Comparison of ENCODE assay signal across 14 cellular contexts in the genomic region with DNA sequence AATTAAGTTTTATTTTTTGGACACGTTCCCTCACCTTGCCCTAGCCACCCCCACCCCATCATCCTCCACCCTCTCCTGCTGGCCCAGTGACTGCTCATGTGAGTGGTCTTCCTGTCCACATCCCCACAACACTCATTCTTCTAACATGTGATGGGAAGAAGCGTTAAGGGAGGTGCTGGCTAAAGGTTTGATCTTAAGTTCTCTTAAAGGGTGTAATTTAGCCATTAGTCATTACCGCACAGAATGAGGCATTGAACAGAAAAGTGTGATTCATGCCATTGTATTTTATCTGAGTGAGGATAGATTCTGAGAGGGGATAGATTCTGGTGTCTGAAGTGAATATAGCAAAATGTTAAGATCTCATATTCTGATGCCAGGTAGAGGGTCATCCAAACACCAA.
DNase-seq lines count a peak whose midpoint lies in the region; ATAC-seq and TF ChIP-seq lines count a peak whose summit lies in the region.
"Had no signal": no experiment of that assay in that cellular context is flagged by ENCODE, and none has a peak within 500 bp of the region (broad histone marks: within the 10 kb centered on the region; RNA-seq: fewer than 3 reads in every experiment).

No MANE protein-coding gene starts in this region.

- no peak overlapping the region for H3K4me2 ChIP-seq in neural cell (ENCODE audit: low read length)

- H3K36me3 Mint-ChIP-seq in CD8-positive, alpha-beta T cell: no peaks in the 10 kb centered on the region
- H3K36me3 Mint-ChIP-seq: activated naive CD8-positive, alpha-beta T cell had no signal

- CTCF ChIA-PET in CD8-positive, alpha-beta T cell (lab: Charles Lee): interaction anchor here (1.6 kb wide), 1 partner anchor 28 kb away, joined by 6 read pairs; no protein-coding TSS in a partner anchor

- no peaks in the 10 kb centered on the region for H3K4me1 Mint-ChIP-seq in CD8-positive, alpha-beta T cell (ENCODE audit: low read depth)

- no peak overlapping the region for H2AFZ ChIP-seq in neural cell (ENCODE audit: low read depth, low read length)

- no peaks in the 10 kb centered on the region for H3K9me3 ChIP-seq in neural cell (ENCODE audit: low read length)
- H3K9me3 ChIP-seq in CD8-positive, alpha-beta T cell (ENCODE audit: low read length): no peaks in the 10 kb centered on the region
- H3K9me3 ChIP-seq: BE2C, upper lobe of left lung had no signal

- no peaks in the 10 kb centered on the region for H3K79me2 ChIP-seq in neural cell (replicated peaks; ENCODE audit: insufficient read depth, low read length)

- H3K36me3 ChIP-seq in neural cell (ENCODE audit: insufficient read depth, low read length): no peaks in the 10 kb centered on the region
- H3K36me3 ChIP-seq in CD8-positive, alpha-beta T cell (ENCODE audit: insufficient read depth, low read length): no peaks in the 10 kb centered on the region

- H3K9me3 Mint-ChIP-seq in CD8-positive, alpha-beta T cell: no peaks in the 10 kb centered on the region

- no peak for ATAC-seq in CD8-positive, alpha-beta T cell
- no peak for ATAC-seq in HG03520 (IDR thresholded peaks at IDR 0.05; ENCODE audit: unreplicated experiment)

- intact Hi-C loops in posterior vena cava (cut with DNase I): no loop called here
- intact Hi-C loops in CD8-positive, alpha-beta T cell (cut with DNase I, micrococcal nuclease): no loop called here

- H3K27ac ChIP-seq in neural cell (ENCODE audit: low read length): no peak overlapping the region
- no peak overlapping the region for H3K27ac ChIP-seq in CD8-positive, alpha-beta T cell (ENCODE audit: low read depth, low read length)
- H3K27ac ChIP-seq: upper lobe of left lung had no signal

- no peaks in the 10 kb centered on the region for H4K20me1 ChIP-seq in neural cell (ENCODE audit: insufficient read depth)

- TF ChIP-seq RAD21 in neural cell (conservative IDR thresholded peaks at IDR 0.05): no peak

- POLR2A ChIA-PET in CD8-positive, alpha-beta T cell (lab: Charles Lee): no interaction called here

- no peak overlapping the region for H3K9ac ChIP-seq in neural cell (ENCODE audit: low read length)

- TF ChIP-seq EP300 in neural cell (conservative IDR thresholded peaks at IDR 0.05; ENCODE audit: poor library complexity, severe bottlenecking): no peak

- no peak overlapping the region for H3K27ac Mint-ChIP-seq in CD8-positive, alpha-beta T cell
- H3K27ac Mint-ChIP-seq: activated naive CD8-positive, alpha-beta T cell had no signal

- TF ChIP-seq CTCF in cardiac fibroblast (IDR thresholded peaks at IDR 0.05; ENCODE audit: low read depth, low read length): no peak
- TF ChIP-seq CTCF in neural cell (IDR thresholded peaks at IDR 0.05; ENCODE audit: poor library complexity, severe bottlenecking): no peak
- TF ChIP-seq CTCF in CD8-positive, alpha-beta T cell (IDR thresholded peaks at IDR 0.05): no peak

- no peaks in the 10 kb centered on the region for H3F3A ChIP-seq in neural cell (ENCODE audit: insufficient read depth, low read length, poor library complexity, severe bottlenecking)

- H3K4me3 Mint-ChIP-seq in CD8-positive, alpha-beta T cell: no peak overlapping the region
- H3K4me3 Mint-ChIP-seq: activated naive CD8-positive, alpha-beta T cell had no signal

- H3K9me2 ChIP-seq in neural cell (ENCODE audit: insufficient read depth, low read length): no peaks in the 10 kb centered on the region

- no peaks in the 10 kb centered on the region for H3K27me3 ChIP-seq in neural cell (ENCODE audit: insufficient read depth, low read depth, low read length)
- no peaks in the 10 kb centered on the region for H3K27me3 ChIP-seq in CD8-positive, alpha-beta T cell (ENCODE audit: insufficient read depth, low read length)
- H3K27me3 ChIP-seq: BE2C, upper lobe of left lung had no signal

- H3K4me3 ChIP-seq in cardiac fibroblast (replicated peaks in 1 of 2; ENCODE audit: low read depth in 2 of 2, low read length in 2 of 2): no peak overlapping the region
- no peak overlapping the region for H3K4me3 ChIP-seq in neural cell (ENCODE audit: low read length)
- H3K4me3 ChIP-seq in CD8-positive, alpha-beta T cell (ENCODE audit: low read depth, low read length): no peak overlapping the region
- H3K4me3 ChIP-seq: upper lobe of left lung had no signal

- H3K4me1 ChIP-seq in CD8-positive, alpha-beta T cell (ENCODE audit: insufficient read depth, low read length): no peaks in the 10 kb centered on the region
- H3K4me1 ChIP-seq: upper lobe of left lung had no signal

- H3K27me3 Mint-ChIP-seq in CD8-positive, alpha-beta T cell (ENCODE audit: low read depth): no peaks in the 10 kb centered on the region
- H3K27me3 Mint-ChIP-seq: activated naive CD8-positive, alpha-beta T cell had no signal

- DNase-seq in EH (ENCODE audit: low read depth) (peak; percentile 90), NCI-H226 (peak; percentile 76), cardiac fibroblast (ENCODE audit: low read depth in 2 of 2) (peak; percentile 47 to 89), HuH-7.5 (ENCODE audit: low spot score) (no peak), posterior vena cava (ENCODE audit: low spot score) (no peak)
- no peak for DNase-seq in CD8-positive, alpha-beta T cell
- DNase-seq: BE2C, DMS79, NCI-H2107, SW 1271, upper lobe of left lung had no signal

TF ChIP-seq in neural cell, 6 proteins besides CTCF, POLR2A, EP300 and RAD21:
- TF ChIP-seq SMC3 (conservative IDR thresholded peaks at IDR 0.05; ENCODE audit: poor library complexity) (no peak), REST (IDR thresholded peaks at IDR 0.05; ENCODE audit: borderline replicate concordance) (no peak), EZH2 (IDR thresholded peaks at IDR 0.05; ENCODE audit: borderline replicate concordance, insufficient read depth, low read length, poor library complexity, severe bottlenecking) (no peak), POLR2AphosphoS5 (IDR thresholded peaks at IDR 0.05) (peak; percentile 31)

Comparison
In these comparisons a context has a peak if more than half of its experiments do, and no peak if none do; other contexts are left out.
1. DNase-seq: peak in EH (single experiment), NCI-H226 (single experiment) and cardiac fibroblast (2 of 2); none in HuH-7.5 (single experiment), posterior vena cava (single experiment) and CD8-positive, alpha-beta T cell (0 of 7).